Comparison of ENCODE assay signal across 8 cellular contexts in genomic region chr7:5420841-5421625, GRCh38. TPM values are rescaled to one million over a fixed set of nuclear protein-coding genes. Genes with fewer than 3 reads are reported as not detected.
DNase-seq lines count a peak whose midpoint lies in the region; ATAC-seq, FAIRE-seq and TF ChIP-seq lines count a peak whose summit lies in the region.

No MANE protein-coding gene starts in this region.

- H3K4me1 ChIP-seq in Panc1 (ENCODE audit: control insufficient read depth, insufficient read depth, low read length), result peaks cover 22% of the 10 kb centered on the region

- BruUV-seq in Panc1 (replicated peaks; lab: Mats Ljungman, UMichigan), result no TSS peak

- in situ Hi-C loops in Panc1 (cut with HindIII; ENCODE audit: low pct_unique_long_range_greater_than_20kb, low sequenced_read_pairs), result no loop called here

- no peaks in the 10 kb centered on the region for H3K9me3 ChIP-seq in Panc1 (ENCODE audit: control insufficient read depth, insufficient read depth, low read depth, low read length)

- peaks cover 15% of the 10 kb centered on the region for H3K36me3 Mint-ChIP-seq in effector memory CD8-positive, alpha-beta T cell (ENCODE audit: insufficient read depth)

- TF ChIP-seq CTCF in Panc1 (IDR thresholded peaks at IDR 0.05), result no peak

- peaks cover 7% of the 10 kb centered on the region; the same call in 1 of the 2 replicates for H3K36me3 ChIP-seq in Panc1 (ENCODE audit: control insufficient read depth, insufficient read depth, low read length)

- FAIRE-seq in RCC 7860 (lab: Jason Lieb, UNC), result no peak

- POLR2A ChIA-PET in Panc1 (lab: Charles Lee), result interaction anchor here (0.5 kb wide), 1 partner anchor 181 kb away, joined by 4 read pairs; no protein-coding TSS in a partner anchor

- peaks cover 33 to 34% of the 10 kb centered on the region in 2 donors for H3K4me1 Mint-ChIP-seq in effector memory CD8-positive, alpha-beta T cell (ENCODE audit: low read depth in 2 of 2)

- H3K27me3 ChIP-seq in Panc1 (ENCODE audit: control insufficient read depth, insufficient read depth, low read length), result no peaks in the 10 kb centered on the region

- ATAC-seq in Panc1 (no peak), GM21381 (IDR thresholded peaks at IDR 0.05; ENCODE audit: unreplicated experiment) (no peak)
- no peak for ATAC-seq in effector memory CD8-positive, alpha-beta T cell (replicated peaks)

- DNase-seq in Panc1 (ENCODE audit: low read depth, low spot score) (no peak), myocyte (ENCODE audit: low read depth) (peak; percentile 53), NCI-H2171 treated with DMSO at 0.1 percent for 48 hours (lab: John Stamatoyannopoulos, UW) (no peak), NCI-H146 treated with DMSO at 0.1 percent for 48 hours (lab: John Stamatoyannopoulos, UW; ENCODE audit: unreplicated experiment) (no peak), RCC 7860 (ENCODE audit: low spot score) (no peak)
- no peak for DNase-seq in effector memory CD8-positive, alpha-beta T cell

- peak overlapping the region; percentile 100 for H3K27ac ChIP-seq in Panc1 (ENCODE audit: low read length)

- H3K9me3 Mint-ChIP-seq in effector memory CD8-positive, alpha-beta T cell, result no peaks in the 10 kb centered on the region

- H3K4me3 ChIP-seq in GM08714 (ENCODE audit: low read length) (peak overlapping the region; percentile 71), Panc1 (ENCODE audit: low read depth in 2 of 2, low read length in 2 of 2) (peak overlapping the region; percentile 78 to 91)

- H3K4me3 Mint-ChIP-seq in effector memory CD8-positive, alpha-beta T cell, result peak overlapping the region; percentile 82 to 85

- CTCF ChIA-PET in Panc1 (lab: Charles Lee), result interaction anchor here (0.5 kb wide), 1 partner anchor 30 kb away, joined by 3 read pairs; no protein-coding TSS in a partner anchor

- H3K27me3 Mint-ChIP-seq in effector memory CD8-positive, alpha-beta T cell, result peaks cover 52 to 75% of the 10 kb centered on the region in 2 donors

- peak overlapping the region; percentile 25 to 32 for H3K27ac Mint-ChIP-seq in effector memory CD8-positive, alpha-beta T cell

- intact Hi-C loops in Panc1 (cut with micrococcal nuclease; ENCODE audit: unreplicated experiment), result no loop called here

RNA-seq across cellular contexts. Expression of gene TNRC18, which starts 2.6 kb away (rescaled TPM):
- total RNA-seq in Panc1 (2021; ENCODE audit: unreplicated experiment), result 148 TPM
- polyA plus RNA-seq in Panc1 (2012; ENCODE audit: insufficient read length), result 171 TPM
- total RNA-seq in myocyte, result 27.7 and 32.3 TPM in 2 replicates
- 68.9 TPM for polyA plus RNA-seq in myocyte (2012)
